Comparison of ENCODE assay signal across 8 cellular contexts in genomic region chr19:1847684-1848398, GRCh38. TPM values are rescaled to one million over a fixed set of nuclear protein-coding genes. Genes with fewer than 3 reads are reported as not detected.
A peak's percentile ranks its signal among the peaks of the same experiment; 100 is the strongest.
DNase-seq lines count a peak whose midpoint lies in the region; ATAC-seq and TF ChIP-seq lines count a peak whose summit lies in the region.

No MANE protein-coding gene starts in this region.

- ATAC-seq in HG03060 (IDR thresholded peaks at IDR 0.05; ENCODE audit: low read depth, unreplicated experiment) (peak; percentile 5), mucosa of descending colon (peak; percentile 29)

- peak; percentile 75 for DNase-seq in activated CD8-positive, alpha-beta memory T cell treated with anti-CD3 and anti-CD28 coated beads for 24 hours
- DNase-seq in activated CD8-positive, alpha-beta memory T cell treated with anti-CD3 and anti-CD28 coated beads, Interleukin-2, amount 50 U/mL, for 4 hours: no peak
- DNase-seq in SJSA1 (ENCODE audit: low read depth in 1 of 2, low spot score in 2 of 2) (peak; percentile 55 to 79), mucosa of descending colon (peak in 2 of 3 donors; percentile 70 to 84), NK-92 (lab: John Stamatoyannopoulos, UW; ENCODE audit: unreplicated experiment) (no peak), NCI-H526 (lab: John Stamatoyannopoulos, UW) (no peak)
- no peak for DNase-seq in effector memory CD4-positive, alpha-beta T cell

- H3K4me1 ChIP-seq in SJSA1 (replicated peaks) (peaks cover 15% of the 10 kb centered on the region), mucosa of descending colon (ENCODE audit: low read depth) (peaks cover 49% of the 10 kb centered on the region)
- H3K4me1 ChIP-seq in effector memory CD4-positive, alpha-beta T cell (ENCODE audit: control insufficient read depth, insufficient read depth, low read length, poor library complexity, severe bottlenecking): peaks cover 51% of the 10 kb centered on the region

- H3K9me3 ChIP-seq in SJSA1 (replicated peaks) (no peaks in the 10 kb centered on the region), mucosa of descending colon (no peaks in the 10 kb centered on the region)
- no peaks in the 10 kb centered on the region for H3K9me3 ChIP-seq in effector memory CD4-positive, alpha-beta T cell (ENCODE audit: control insufficient read depth, low read length)

- H3K36me3 ChIP-seq in SJSA1: peaks cover 51% of the 10 kb centered on the region
- peaks cover 15% of the 10 kb centered on the region for H3K36me3 ChIP-seq in effector memory CD4-positive, alpha-beta T cell (ENCODE audit: control insufficient read depth, insufficient read depth, low read length)
- no peaks in the 10 kb centered on the region for H3K36me3 ChIP-seq in mucosa of descending colon (ENCODE audit: low read depth)

- peak overlapping the region; percentile 100 for H3K27ac ChIP-seq in SJSA1
- H3K27ac ChIP-seq in effector memory CD4-positive, alpha-beta T cell (ENCODE audit: insufficient read depth, low read length, poor library complexity, severe bottlenecking): peak overlapping the region; percentile 98

- H3K27me3 ChIP-seq in SJSA1 (replicated peaks): no peaks in the 10 kb centered on the region
- no peaks in the 10 kb centered on the region for H3K27me3 ChIP-seq in effector memory CD4-positive, alpha-beta T cell (replicated peaks; ENCODE audit: control insufficient read depth, insufficient read depth, low read length, poor library complexity, severe bottlenecking)

- intact Hi-C loops in mucosa of descending colon (cut with DNase I, micrococcal nuclease): no loop called here

- no peak for TF ChIP-seq CTCF in mucosa of descending colon (IDR thresholded peaks at IDR 0.05)

- peak overlapping the region; percentile 92 for H3K4me3 ChIP-seq in SJSA1
- peak overlapping the region; percentile 86 for H3K4me3 ChIP-seq in effector memory CD4-positive, alpha-beta T cell (ENCODE audit: insufficient read depth, low read depth, low read length, poor library complexity, severe bottlenecking)
- H3K4me3 ChIP-seq in mucosa of descending colon: peak overlapping the region; percentile 100

RNA-seq across cellular contexts. Expression of gene REXO1, which starts 0.4 kb away (rescaled TPM):
- total RNA-seq in SJSA1 (2014; rRNA removed; shearing (Covaris generic)): 14.1 and 36.2 TPM in 2 replicates
- 10 to 100 TPM; 45.4 to 54.3 (median 50.2) TPM for total RNA-seq in mucosa of descending colon

RNA-seq across cellular contexts. Expression of gene KLF16, which starts 15.5 kb away (rescaled TPM):
- total RNA-seq in SJSA1 (2014; rRNA removed; shearing (Covaris generic)): 5.6 and 8.7 TPM in 2 replicates
- total RNA-seq in mucosa of descending colon: 10 to 100 TPM; 22.6 to 26.5 (median 25.6) TPM

RNA-seq across cellular contexts. Expression of gene ATP8B3, which starts 35.8 kb away (rescaled TPM):
- total RNA-seq in SJSA1 (2014; rRNA removed; shearing (Covaris generic)): 2.7 and 3.8 TPM in 2 replicates
- 1 to 10 TPM in 1 of 3 donors, under 1 TPM in 2; 0.55 to 1.2 (median 0.80) TPM for total RNA-seq in mucosa of descending colon

RNA-seq across cellular contexts. Expression of gene ABHD17A, which starts 37.5 kb away (rescaled TPM):
- total RNA-seq in SJSA1 (2014; rRNA removed; shearing (Covaris generic)): 91.9 and 101 TPM in 2 replicates
- total RNA-seq in mucosa of descending colon: 10 to 100 TPM; 60.9 to 65.8 (median 65.8) TPM

RNA-seq across cellular contexts. Expression of gene ADAT3, which starts 57.4 kb away (rescaled TPM):
- total RNA-seq in SJSA1 (2014; rRNA removed; shearing (Covaris generic)): 2.4 and 9.1 TPM in 2 replicates
- 10 to 100 TPM; 12.5 to 21.9 (median 19.6) TPM for total RNA-seq in mucosa of descending colon

Comparison
In these comparisons a context has a peak if more than half of its experiments do, and no peak if none do; other contexts are left out.
1. DNase-seq: peak in activated CD8-positive, alpha-beta memory T cell treated with anti-CD3 and anti-CD28 coated beads for 24 hours (single experiment), SJSA1 (2 of 2) and mucosa of descending colon (2 of 3); none in activated CD8-positive, alpha-beta memory T cell treated with anti-CD3 and anti-CD28 coated beads, Interleukin-2, amount 50 U/mL, for 4 hours (single experiment), effector memory CD4-positive, alpha-beta T cell (0 of 3), NK-92 (single experiment) and NCI-H526 (0 of 2).
2. Peak in every context shown above with its lines, with median percentiles within 50 percentile points of each other: H3K4me3 ChIP-seq.